In the genomic region with DNA sequence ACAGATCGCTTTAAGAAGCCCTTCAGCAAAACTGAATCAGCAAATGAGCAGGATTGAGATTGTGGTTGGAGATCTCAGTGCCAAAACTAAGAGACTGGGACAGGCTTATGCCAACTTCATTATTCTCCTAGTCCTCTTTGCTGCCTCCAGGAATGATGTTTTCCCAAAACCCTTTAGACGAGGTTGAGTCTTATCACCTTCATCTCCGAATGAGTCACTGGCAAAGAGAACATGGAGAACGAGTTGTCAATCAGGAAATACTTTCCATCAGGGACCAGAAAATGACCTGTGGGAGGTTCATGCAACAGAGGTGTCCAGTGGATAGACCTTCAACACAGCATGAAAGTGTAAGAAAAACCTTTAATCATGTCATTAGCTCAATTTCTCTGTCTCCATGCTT, we compare ENCODE assay signal across 29 cellular contexts.
"Had no signal": no experiment of that assay in that cellular context is flagged by ENCODE, and none has a peak within 500 bp of the region (broad histone marks: within the 10 kb centered on the region; RNA-seq: fewer than 3 reads in every experiment).

No MANE protein-coding gene starts in this region.

- FAIRE-seq: bronchial epithelial cell had no signal

- ATAC-seq: activated CD4-positive, alpha-beta T cell treated with anti-CD3 and anti-CD28 coated beads for 36 hours; activated CD8-positive, alpha-beta memory T cell treated with anti-CD3 and anti-CD28 coated beads, Interleukin-2, amount 10 ng/mL, durations not matched to agents 7 days and 5 days; activated CD8-positive, alpha-beta T cell treated with anti-CD3 and anti-CD28 coated beads, Interleukin-2, amount 10 ng/mL, durations not matched to agents 7 days and 5 days; activated naive CD8-positive, alpha-beta T cell treated with anti-CD3 and anti-CD28 coated beads, Interleukin-2, amount 50 U/mL, for 24 hours; foreskin keratinocyte; gastrocnemius medialis; heart left ventricle; T-helper 17 cell had no signal

- H3K4me1 ChIP-seq: adrenal gland, gastrocnemius medialis, heart left ventricle had no signal

- H3K27ac ChIP-seq: adrenal gland, coronary artery, dorsolateral prefrontal cortex, esophagus muscularis mucosa, foreskin keratinocyte, gastrocnemius medialis, heart left ventricle had no signal

- DNase-seq: activated CD4-positive, alpha-beta memory T cell treated with anti-CD3 and anti-CD28 coated beads for 36 hours; activated CD4-positive, alpha-beta T cell treated with anti-CD3 and anti-CD28 coated beads for 36 hours; activated CD4-positive, alpha-beta T cell treated with anti-CD3 and anti-CD28 coated beads, Interleukin-2, amount 10 ng/mL, durations not matched to agents 24 days and 14 days; activated CD4-positive, CD25-positive, alpha-beta regulatory T cell; activated CD4-positive, CD25-positive, alpha-beta regulatory T cell treated with anti-CD3 and anti-CD28 coated beads, Interleukin-2, amount 50 U/mL, for 72 hours; activated CD8-positive, alpha-beta memory T cell treated with anti-CD3 and anti-CD28 coated beads, Interleukin-2, amount 10 ng/mL, durations not matched to agents 7 days and 5 days; activated CD8-positive, alpha-beta memory T cell treated with anti-CD3 and anti-CD28 coated beads, Interleukin-2, amount 50 U/mL, for 4 hours; activated CD8-positive, alpha-beta T cell treated with anti-CD3 and anti-CD28 coated beads, Interleukin-2, amount 10 ng/mL, durations not matched to agents 7 days and 5 days; activated effector memory CD4-positive, alpha-beta T cell treated with anti-CD3 and anti-CD28 coated beads, Interleukin-2, amount 50 U/mL, for 16 hours; activated naive CD4-positive, alpha-beta T cell treated with anti-CD3 and anti-CD28 coated beads for 36 hours; activated naive CD8-positive, alpha-beta T cell treated with anti-CD3 and anti-CD28 coated beads for 36 hours; activated naive CD8-positive, alpha-beta T cell treated with anti-CD3 and anti-CD28 coated beads, Interleukin-2, amount 50 U/mL, for 24 hours; activated T-cell treated with anti-CD3 and anti-CD28 coated beads, Interleukin-2, amount 50 U/mL, for 1 hour; activated T-cell treated with anti-CD3 and anti-CD28 coated beads, Interleukin-2, amount 50 U/mL, for 48 hours; adrenal gland; amygdala; aorta; dorsolateral prefrontal cortex; effector memory CD4-positive, alpha-beta T cell; endodermal cell; erythroblast; foreskin keratinocyte; gastrocnemius medialis; glutamatergic neuron; heart left ventricle; T-helper 17 cell had no signal

- H3K4me3 ChIP-seq: adrenal gland, coronary artery, dorsolateral prefrontal cortex, esophagus muscularis mucosa, gastrocnemius medialis, heart left ventricle had no signal

- H3K36me3 ChIP-seq: adrenal gland, esophagus muscularis mucosa, gastrocnemius medialis, heart left ventricle had no signal

- H3K27me3 ChIP-seq: adrenal gland, dorsolateral prefrontal cortex, esophagus muscularis mucosa, foreskin keratinocyte, gastrocnemius medialis, heart left ventricle had no signal

- H3K9me3 ChIP-seq: adrenal gland, esophagus muscularis mucosa, gastrocnemius medialis, heart left ventricle had no signal
